2 cellular contexts compared by ENCODE assay signal in the genomic region with DNA sequence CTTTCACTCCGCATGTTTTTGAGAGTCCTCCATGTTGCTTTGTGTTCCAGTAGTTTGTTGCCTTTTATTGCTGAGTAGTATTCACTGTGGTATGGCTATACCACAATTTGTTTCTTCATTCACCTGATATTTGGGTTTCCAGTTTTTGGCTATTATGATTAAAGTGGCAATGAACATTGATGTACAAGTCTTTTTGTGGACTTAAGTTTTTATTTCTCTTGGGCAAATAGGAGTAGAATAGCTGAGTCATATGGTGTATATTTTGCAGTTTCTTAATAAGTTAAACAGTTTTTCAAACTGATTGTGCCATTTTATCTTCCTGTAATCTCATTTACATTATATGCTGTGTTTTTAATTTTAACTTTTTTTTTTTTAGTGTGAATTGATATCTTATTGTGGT.
A peak's percentile ranks its signal among the peaks of the same experiment; 100 is the strongest.
TF ChIP-seq lines count a peak whose summit lies in the region.

No MANE protein-coding gene starts in this region.

TF ChIP-seq in GM23338, 12 proteins besides CTCF, POLR2A, EP300 and RAD21 (continues in another document):
- TF ChIP-seq EZH2 (IDR thresholded peaks at IDR 0.05; ENCODE audit: low read depth, unreplicated experiment) (no peak), POLR2AphosphoS5 (IDR thresholded peaks at IDR 0.05; ENCODE audit: low read depth) (no peak), ETS1 (IDR thresholded peaks at IDR 0.05) (no peak), ZNF462 (CRISPR knock-in tag; IDR thresholded peaks at IDR 0.05) (no peak), STAT1 (IDR thresholded peaks at IDR 0.05; ENCODE audit: unreplicated experiment) (no peak), ZNF331 (CRISPR knock-in tag; IDR thresholded peaks at IDR 0.05; ENCODE audit: low read depth) (no peak), CREB1 (CRISPR knock-in tag; IDR thresholded peaks at IDR 0.05; ENCODE audit: low read depth) (no peak), JUNB (IDR thresholded peaks at IDR 0.05; ENCODE audit: unreplicated experiment) (no peak), EZH2phosphoT487 (IDR thresholded peaks at IDR 0.05; ENCODE audit: unreplicated experiment) (no peak), REST (IDR thresholded peaks at IDR 0.05; ENCODE audit: unreplicated experiment) (no peak)

TF ChIP-seq in K562, 482 proteins besides CTCF, POLR2A, EP300 and RAD21:
- no peak for TF ChIP-seq ZBTB2 (IDR thresholded peaks at IDR 0.05)
- TF ChIP-seq MAFG (tag; conservative IDR thresholded peaks at IDR 0.05) = peak; percentile 60; the same call in 1 of the 2 replicates
- TF ChIP-seq HMG20A (CRISPR knock-in tag; conservative IDR thresholded peaks at IDR 0.05) = no peak
- no peak for TF ChIP-seq GTF3C2 (IDR thresholded peaks at IDR 0.05; ENCODE audit: borderline replicate concordance, extremely low read depth, insufficient read length)
- no peak for TF ChIP-seq TCF3 (CRISPR knock-in tag; IDR thresholded peaks at IDR 0.05)
- peak; percentile 84 for TF ChIP-seq ZNF316 (IDR thresholded peaks at IDR 0.05)
- no peak for TF ChIP-seq HNRNPH1 (optimal IDR thresholded peaks at IDR 0.05; ENCODE audit: low read depth, low read length)
- TF ChIP-seq HDAC2 (IDR thresholded peaks at IDR 0.05) = no peak
- TF ChIP-seq NFE2 (IDR thresholded peaks at IDR 0.05; ENCODE audit: low read depth) = 0 out of 2 replicates have a peak, but pooled peaks have one; percentile 16
- no peak for TF ChIP-seq ZNF436 (CRISPR knock-in tag; IDR thresholded peaks at IDR 0.05)
- TF ChIP-seq C11orf30 (IDR thresholded peaks at IDR 0.05; ENCODE audit: low read depth) = peak; percentile 53; the same call in 1 of the 2 replicates
- TF ChIP-seq, protein P1, sequence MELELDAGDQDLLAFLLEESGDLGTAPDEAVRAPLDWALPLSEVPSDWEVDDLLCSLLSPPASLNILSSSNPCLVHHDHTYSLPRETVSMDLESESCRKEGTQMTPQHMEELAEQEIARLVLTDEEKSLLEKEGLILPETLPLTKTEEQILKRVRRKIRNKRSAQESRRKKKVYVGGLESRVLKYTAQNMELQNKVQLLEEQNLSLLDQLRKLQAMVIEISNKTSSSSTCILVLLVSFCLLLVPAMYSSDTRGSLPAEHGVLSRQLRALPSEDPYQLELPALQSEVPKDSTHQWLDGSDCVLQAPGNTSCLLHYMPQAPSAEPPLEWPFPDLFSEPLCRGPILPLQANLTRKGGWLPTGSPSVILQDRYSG (tag; conservative IDR thresholded peaks at IDR 0.05; ENCODE audit: low read depth) = no peak
- TF ChIP-seq MTA3 (IDR thresholded peaks at IDR 0.05; ENCODE audit: borderline replicate concordance) = no peak
- TF ChIP-seq EGR1 (conservative IDR thresholded peaks at IDR 0.05) = no peak
- TF ChIP-seq REST (CRISPR knock-in tag; IDR thresholded peaks at IDR 0.05; ENCODE audit: low read depth) = no peak
- no peak for TF ChIP-seq CBX3 (IDR thresholded peaks at IDR 0.05; ENCODE audit: borderline replicate concordance in 1 of 2, low read length in 2 of 2)
- no peak for TF ChIP-seq PHB2 (IDR thresholded peaks at IDR 0.05; ENCODE audit: low read depth)
- TF ChIP-seq MAFK (IDR thresholded peaks at IDR 0.05; ENCODE audit: low read length) = peak; percentile 5; the same call in 1 of the 2 replicates
- TF ChIP-seq CXXC5 (CRISPR knock-in tag; IDR thresholded peaks at IDR 0.05) = no peak
- TF ChIP-seq CCNT2 (IDR thresholded peaks at IDR 0.05; ENCODE audit: borderline replicate concordance, extremely low read depth, insufficient read length, low read depth, low read length) = no peak
- no peak for TF ChIP-seq EZH2 (IDR thresholded peaks at IDR 0.05; ENCODE audit: borderline replicate concordance, low read depth, low read length)
